Comparison of ENCODE assay signal across 9 cellular contexts in the genomic region with DNA sequence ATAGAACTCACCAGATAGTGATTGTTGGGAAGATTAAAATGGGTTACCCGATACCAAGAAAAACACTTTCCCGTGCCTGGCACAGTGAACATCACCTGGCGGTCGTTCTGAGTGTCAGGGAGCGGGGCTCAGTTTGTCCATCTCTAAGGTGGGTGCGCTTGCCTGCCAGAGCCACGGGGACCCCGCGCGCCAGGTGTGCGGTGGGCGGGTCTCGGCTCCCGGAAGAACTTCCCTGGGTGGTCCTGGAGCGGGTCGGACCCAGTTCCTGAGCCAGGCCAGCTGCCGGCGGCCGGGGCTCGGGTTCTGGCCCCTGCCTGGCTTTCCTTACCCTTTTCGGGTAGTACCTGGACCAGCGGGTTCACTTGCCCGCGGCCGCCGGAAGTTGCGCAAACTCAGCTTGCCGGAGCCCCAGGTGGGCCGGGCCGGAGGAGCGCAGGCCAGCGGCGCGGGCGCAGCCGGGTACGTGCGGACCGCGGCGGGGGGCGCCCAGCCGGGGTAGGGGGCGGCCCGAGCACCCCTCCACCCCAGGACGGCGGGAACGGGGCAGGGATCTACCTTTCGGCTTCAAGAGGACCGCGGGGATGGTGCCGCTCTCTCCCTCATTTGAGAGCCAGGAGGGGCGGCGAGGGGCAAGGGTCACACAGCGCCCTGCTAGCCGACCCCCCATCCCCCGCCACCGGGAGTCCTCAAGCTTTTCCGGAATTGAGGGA. TPM values are rescaled to one million over a fixed set of nuclear protein-coding genes. Genes with fewer than 3 reads are reported as not detected.
DNase-seq lines count a peak whose midpoint lies in the region; ATAC-seq lines count a peak whose summit lies in the region.
"Had no signal": no experiment of that assay in that cellular context is flagged by ENCODE, and none has a peak within 500 bp of the region (broad histone marks: within the 10 kb centered on the region; RNA-seq: fewer than 3 reads in every experiment).

No MANE protein-coding gene starts in this region.

- peak; percentile 35 for DNase-seq in NCI-H2227 (lab: John Stamatoyannopoulos, UW; ENCODE audit: unreplicated experiment)
- no peak for DNase-seq in NCI-H2227 treated with DMSO at 0.1 percent for 48 hours (lab: John Stamatoyannopoulos, UW)
- no peak for DNase-seq in stimulated activated naive B cell treated with anti-CD40 and anti-IgM and Interleukin-4, amounts not matched to agents 10 μg/mL and 1 μg/mL and 100 μg/mL, for 72 hours
- DNase-seq in DMS79 treated with DMSO at 0.1 percent for 48 hours (lab: John Stamatoyannopoulos, UW), result no peak
- no peak for DNase-seq in MV-4-11 (lab: John Stamatoyannopoulos, UW)

- H3K9me3 Mint-ChIP-seq in activated T-helper 17 cell treated with anti-CD3 and anti-CD28 coated beads, Interleukin-2, amount 50 U/mL, for 72 hours, result no peaks in the 10 kb centered on the region
- H3K9me3 Mint-ChIP-seq in stimulated activated naive B cell treated with anti-CD40 and anti-IgM and Interleukin-4, amounts not matched to agents 10 μg/mL and 1 μg/mL and 100 μg/mL, for 72 hours, result peaks cover 5% of the 10 kb centered on the region in 2 donors

- peaks cover 7% of the 10 kb centered on the region for H3K36me3 Mint-ChIP-seq in activated T-helper 17 cell treated with anti-CD3 and anti-CD28 coated beads, Interleukin-2, amount 50 U/mL, for 72 hours (ENCODE audit: low read depth)
- peaks cover 4 to 15% of the 10 kb centered on the region in 2 donors for H3K36me3 Mint-ChIP-seq in stimulated activated naive B cell treated with anti-CD40 and anti-IgM and Interleukin-4, amounts not matched to agents 10 μg/mL and 1 μg/mL and 100 μg/mL, for 72 hours

- no peaks in the 10 kb centered on the region for H3K27me3 Mint-ChIP-seq in activated T-helper 17 cell treated with anti-CD3 and anti-CD28 coated beads, Interleukin-2, amount 50 U/mL, for 72 hours
- H3K27me3 Mint-ChIP-seq in stimulated activated naive B cell treated with anti-CD40 and anti-IgM and Interleukin-4, amounts not matched to agents 10 μg/mL and 1 μg/mL and 100 μg/mL, for 72 hours, result peaks cover 4 to 5% of the 10 kb centered on the region in 2 donors

- peaks cover 25% of the 10 kb centered on the region for H3K4me1 Mint-ChIP-seq in activated T-helper 17 cell treated with anti-CD3 and anti-CD28 coated beads, Interleukin-2, amount 50 U/mL, for 72 hours
- peaks cover 25 to 49% of the 10 kb centered on the region in 2 donors for H3K4me1 Mint-ChIP-seq in stimulated activated naive B cell treated with anti-CD40 and anti-IgM and Interleukin-4, amounts not matched to agents 10 μg/mL and 1 μg/mL and 100 μg/mL, for 72 hours

- no peak for ATAC-seq in activated T-helper 17 cell treated with anti-CD3 and anti-CD28 coated beads, Interleukin-2, amount 50 U/mL, for 72 hours (replicated peaks)
- no peak for ATAC-seq in stimulated activated naive B cell treated with anti-CD40 and anti-IgM and Interleukin-4, amounts not matched to agents 10 μg/mL and 1 μg/mL and 100 μg/mL, for 72 hours (replicated peaks)
- no peak for ATAC-seq in HG03159 (IDR thresholded peaks at IDR 0.05; ENCODE audit: unreplicated experiment)

- H3K4me3 Mint-ChIP-seq in activated T-helper 17 cell treated with anti-CD3 and anti-CD28 coated beads, Interleukin-2, amount 50 U/mL, for 72 hours, result peak overlapping the region; percentile 64
- peak overlapping the region; percentile 73 to 78 for H3K4me3 Mint-ChIP-seq in stimulated activated naive B cell treated with anti-CD40 and anti-IgM and Interleukin-4, amounts not matched to agents 10 μg/mL and 1 μg/mL and 100 μg/mL, for 72 hours

- H3K4me3 ChIP-seq in iPS-18c (ENCODE audit: insufficient read depth, low read depth, low read length), result peak overlapping the region; percentile 64
- H3K4me3 ChIP-seq: SJSA1 had no signal

- no peak overlapping the region for H3K27ac Mint-ChIP-seq in activated T-helper 17 cell treated with anti-CD3 and anti-CD28 coated beads, Interleukin-2, amount 50 U/mL, for 72 hours
- no peak overlapping the region for H3K27ac Mint-ChIP-seq in stimulated activated naive B cell treated with anti-CD40 and anti-IgM and Interleukin-4, amounts not matched to agents 10 μg/mL and 1 μg/mL and 100 μg/mL, for 72 hours

- peaks cover 2% of the 10 kb centered on the region for H3K9me3 ChIP-seq in iPS-18c (ENCODE audit: control insufficient read depth, insufficient read depth, low read length)
- H3K9me3 ChIP-seq: SJSA1 had no signal

RNA-seq across cellular contexts. Expression of a gene that starts 7.5 kb away (rescaled TPM):
- total RNA-seq in activated T-helper 17 cell treated with anti-CD3 and anti-CD28 coated beads, Interleukin-2, amount 50 U/mL, for 72 hours, result 10 to 100 TPM; 17.4 to 20.8 TPM
